8 cellular contexts compared by ENCODE assay signal in genomic region chr3:52769786-52770445, GRCh38. TPM values are rescaled to one million over a fixed set of nuclear protein-coding genes. Genes with fewer than 3 reads are reported as not detected.
DNase-seq lines count a peak whose midpoint lies in the region; ATAC-seq and TF ChIP-seq lines count a peak whose summit lies in the region.

No MANE protein-coding gene starts in this region.

- H3K27ac ChIP-seq in 22Rv1, result peak overlapping the region; percentile 91
- H3K27ac ChIP-seq in thymus (ENCODE audit: low read depth), result no peak overlapping the region

- H3K36me3 Mint-ChIP-seq in activated naive CD8-positive, alpha-beta T cell, result no peaks in the 10 kb centered on the region

- ATAC-seq in HG03432 (IDR thresholded peaks at IDR 0.05; ENCODE audit: unreplicated experiment), result no peak

- peaks cover 10% of the 10 kb centered on the region for H3K4me1 ChIP-seq in HAP-1
- peaks cover 8% of the 10 kb centered on the region for H3K4me1 ChIP-seq in thymus (ENCODE audit: control insufficient read depth, insufficient read depth, low read length)

- H3K9me3 Mint-ChIP-seq in activated naive CD8-positive, alpha-beta T cell (ENCODE audit: low read depth), result no peaks in the 10 kb centered on the region

- H3K27me3 Mint-ChIP-seq in activated naive CD8-positive, alpha-beta T cell, result no peaks in the 10 kb centered on the region

- H3K4me3 ChIP-seq in HAP-1 (peak overlapping the region; percentile 91), kidney epithelial cell (ENCODE audit: low read depth, low read length) (peak overlapping the region; percentile 87), thymus (ENCODE audit: low read length) (peak overlapping the region; percentile 55)

- no peak for TF ChIP-seq CTCF in 22Rv1 (IDR thresholded peaks at IDR 0.05)
- TF ChIP-seq CTCF in kidney epithelial cell (IDR thresholded peaks at IDR 0.05; ENCODE audit: insufficient read depth, low read length, poor library complexity, severe bottlenecking), result no peak

- peaks cover 20% of the 10 kb centered on the region for H3K4me1 Mint-ChIP-seq in activated naive CD8-positive, alpha-beta T cell (ENCODE audit: low read depth)

- peaks cover 12% of the 10 kb centered on the region for H3K36me3 ChIP-seq in HAP-1 (replicated peaks)
- H3K36me3 ChIP-seq in kidney epithelial cell (ENCODE audit: control insufficient read depth, insufficient read depth, low read length), result no peaks in the 10 kb centered on the region
- no peaks in the 10 kb centered on the region for H3K36me3 ChIP-seq in thymus (ENCODE audit: control insufficient read depth, insufficient read depth)

- in situ Hi-C loops in HAP-1 (cut with MboI; ENCODE audit: low sequenced_read_pairs), result no loop called here

- 33% methylated on average over 13 of the region's 13 CpGs for WGBS in thymus

- peak overlapping the region; percentile 85 for H3K27ac Mint-ChIP-seq in activated naive CD8-positive, alpha-beta T cell

- no peaks in the 10 kb centered on the region for H3K27me3 ChIP-seq in HAP-1 (ENCODE audit: low read depth)
- H3K27me3 ChIP-seq in kidney epithelial cell (ENCODE audit: control insufficient read depth, insufficient read depth, low read length), result no peaks in the 10 kb centered on the region
- no peaks in the 10 kb centered on the region for H3K27me3 ChIP-seq in thymus (ENCODE audit: control insufficient read depth, insufficient read depth)

- no peaks in the 10 kb centered on the region for H3K9me3 ChIP-seq in HAP-1
- no peaks in the 10 kb centered on the region for H3K9me3 ChIP-seq in thymus (ENCODE audit: control insufficient read depth)

- peak overlapping the region; percentile 98 for H3K4me3 Mint-ChIP-seq in activated naive CD8-positive, alpha-beta T cell

- DNase-seq in HAP-1 (ENCODE audit: low spot score in 2 of 2) (peak in 1 of 2 experiments; percentile 3), kidney epithelial cell (ENCODE audit: low read depth) (no peak), inferior parietal cortex (ENCODE audit: extremely low spot score) (no peak), NCI-H446 treated with DMSO at 0.1 percent for 48 hours (lab: John Stamatoyannopoulos, UW) (no peak)

RNA-seq across cellular contexts. Expression of gene NEK4, which starts 0.8 kb away (rescaled TPM):
- total RNA-seq in kidney epithelial cell, result 18.5 and 24.2 TPM in 2 replicates
- polyA plus RNA-seq in thymus, result 9.5 TPM

RNA-seq across cellular contexts. Expression of gene ITIH1, which starts 7.5 kb away (rescaled TPM):
- not detected in 2 replicates for total RNA-seq in kidney epithelial cell
- polyA plus RNA-seq in thymus, result 3.4 TPM

RNA-seq across cellular contexts. Expression of gene ITIH3, which starts 24.7 kb away (rescaled TPM):
- not detected in 2 replicates for total RNA-seq in kidney epithelial cell
- 4.8 TPM for polyA plus RNA-seq in thymus
